Comparison of ENCODE assay signal across 25 cellular contexts in genomic region chr2:100938031-100939026, GRCh38.
"Had no signal": no experiment of that assay in that cellular context is flagged by ENCODE, and none has a peak within 500 bp of the region (broad histone marks: within the 10 kb centered on the region; RNA-seq: fewer than 3 reads in every experiment).

No MANE protein-coding gene starts in this region.

- H3K27ac Mint-ChIP-seq: activated B cell treated with CpG ODN at 0.5 μM for 24 hours; activated CD8-positive, alpha-beta T cell treated with anti-CD3 and anti-CD28 coated beads for 36 hours; activated naive CD8-positive, alpha-beta T cell treated with anti-CD3 and anti-CD28 coated beads, Interleukin-2, amount 50 U/mL, for 24 hours had no signal

- H3K9me3 Mint-ChIP-seq: activated B cell treated with CpG ODN at 0.5 μM for 24 hours; activated CD8-positive, alpha-beta T cell treated with anti-CD3 and anti-CD28 coated beads for 36 hours; activated naive CD4-positive, alpha-beta T cell treated with anti-CD3 and anti-CD28 coated beads, Interleukin-2, amount 10 ng/mL, durations not matched to agents 7 days and 5 days; activated naive CD8-positive, alpha-beta T cell treated with anti-CD3 and anti-CD28 coated beads, Interleukin-2, amount 50 U/mL, for 24 hours; brain; T-cell had no signal

- H3K36me3 Mint-ChIP-seq: brain, T-cell had no signal

- ATAC-seq: activated CD8-positive, alpha-beta T cell treated with anti-CD3 and anti-CD28 coated beads for 36 hours; activated naive CD8-positive, alpha-beta T cell treated with anti-CD3 and anti-CD28 coated beads, Interleukin-2, amount 50 U/mL, for 24 hours; SK-N-SH treated with all-trans-retinoic acid at 6 μM for 48 hours; T-cell had no signal

- H3K27me3 Mint-ChIP-seq: activated CD8-positive, alpha-beta T cell treated with anti-CD3 and anti-CD28 coated beads for 36 hours; activated naive CD8-positive, alpha-beta T cell treated with anti-CD3 and anti-CD28 coated beads, Interleukin-2, amount 50 U/mL, for 24 hours; brain; T-cell had no signal

- H3K4me3 Mint-ChIP-seq: activated B cell treated with CpG ODN at 0.5 μM for 24 hours; activated CD8-positive, alpha-beta T cell treated with anti-CD3 and anti-CD28 coated beads for 36 hours; activated naive CD4-positive, alpha-beta T cell treated with anti-CD3 and anti-CD28 coated beads, Interleukin-2, amount 10 ng/mL, durations not matched to agents 7 days and 5 days; activated naive CD8-positive, alpha-beta T cell treated with anti-CD3 and anti-CD28 coated beads, Interleukin-2, amount 50 U/mL, for 24 hours; brain; T-cell had no signal

- H3K4me1 Mint-ChIP-seq: activated B cell treated with CpG ODN at 0.5 μM for 24 hours had no signal

- DNase-seq: activated B cell treated with CpG ODN at 0.5 μM for 24 hours; activated CD4-positive, alpha-beta T cell treated with anti-CD3 and anti-CD28 coated beads for 48 hours; activated CD8-positive, alpha-beta memory T cell treated with anti-CD3 and anti-CD28 coated beads, Interleukin-2, amount 50 U/mL, for 4 hours; activated CD8-positive, alpha-beta T cell treated with anti-CD3 and anti-CD28 coated beads for 36 hours; activated effector memory CD4-positive, alpha-beta T cell treated with Interleukin-2 at 50 U/mL for 16 hours; activated naive CD4-positive, alpha-beta T cell treated with anti-CD3 and anti-CD28 coated beads, Interleukin-2, amount 10 ng/mL, durations not matched to agents 7 days and 5 days; activated naive CD8-positive, alpha-beta T cell treated with anti-CD3 and anti-CD28 coated beads, Interleukin-2, amount 50 U/mL, for 24 hours; activated T-cell treated with anti-CD3 and anti-CD28 coated beads, Interleukin-2, amount 50 U/mL, for 48 hours; anterior cingulate cortex; central memory CD4-positive, alpha-beta T cell; colonic mucosa; effector CD4-positive, alpha-beta T cell; esophagus squamous epithelium; hippocampal formation; left lung; mammary epithelial cell; pancreas; stimulated activated CD4-positive, alpha-beta T cell treated with anti-CD3 and anti-CD28 coated beads, Interleukin-1b, Interleukin-23, amount 100 ng/mL, for 48 hours; stimulated activated CD8-positive, alpha-beta memory T cell treated with anti-CD3 and anti-CD28 coated beads, Interleukin-4, amount 100 ng/mL, for 48 hours; stimulated activated naive CD4-positive, alpha-beta T cell; substantia nigra; T-cell; T-helper 9 cell had no signal
